ENCODE assay signal across 15 cellular contexts in genomic region chr5:73654861-73655318, GRCh38. TPM values are rescaled to one million over a fixed set of nuclear protein-coding genes. Genes with fewer than 3 reads are reported as not detected.
A peak's percentile ranks its signal among the peaks of the same experiment; 100 is the strongest.
DNase-seq lines count a peak whose midpoint lies in the region; ATAC-seq and TF ChIP-seq lines count a peak whose summit lies in the region.
"Had no signal": no experiment of that assay in that cellular context is flagged by ENCODE, and none has a peak within 500 bp of the region (broad histone marks: within the 10 kb centered on the region; RNA-seq: fewer than 3 reads in every experiment).

No MANE protein-coding gene starts in this region.

- ATAC-seq in HG03378 (IDR thresholded peaks at IDR 0.05; ENCODE audit: unreplicated experiment) = no peak

- H3K27me3 Mint-ChIP-seq in activated T-helper 1 cell treated with anti-CD3 and anti-CD28 coated beads, Interleukin-12 subunit alpha, Interleukin-12 subunit beta, Interleukin-2, Interleukin-4 antibody, amounts not matched to agents 30 ng/mL and 10 ng/mL and 1 ng/mL, durations not matched to agents 14 hours and 24 hours and 36 hours (ENCODE audit: insufficient read depth) = no peaks in the 10 kb centered on the region

- TF ChIP-seq EP300 in stomach (IDR thresholded peaks at IDR 0.05) = no peak

- WGBS in stomach, 5 donors = 52 to 65% (median 65%) methylated on average over 2 of the region's 2 CpGs

- intact Hi-C loops in stomach (cut with DNase I; ENCODE audit: low total_unique reads) = no loop called here
- intact Hi-C loops in activated T-helper 1 cell treated with anti-CD3 and anti-CD28 coated beads, Interleukin-12 subunit alpha, Interleukin-12 subunit beta, Interleukin-2, Interleukin-4 antibody, amounts not matched to agents 30 ng/mL and 10 ng/mL and 1 ng/mL, durations not matched to agents 14 hours and 24 hours and 36 hours (cut with micrococcal nuclease) = no loop called here

- H3K4me3 Mint-ChIP-seq in activated T-helper 1 cell treated with anti-CD3 and anti-CD28 coated beads, Interleukin-12 subunit alpha, Interleukin-12 subunit beta, Interleukin-2, Interleukin-4 antibody, amounts not matched to agents 30 ng/mL and 10 ng/mL and 1 ng/mL, durations not matched to agents 14 hours and 24 hours and 36 hours = no peak overlapping the region
- H3K4me3 Mint-ChIP-seq: activated T-cell treated with anti-CD3 and anti-CD28 coated beads, Interleukin-2, amount 50 U/mL, for 72 hours; memory B cell had no signal

- H3K9me3 Mint-ChIP-seq in activated T-helper 1 cell treated with anti-CD3 and anti-CD28 coated beads, Interleukin-12 subunit alpha, Interleukin-12 subunit beta, Interleukin-2, Interleukin-4 antibody, amounts not matched to agents 30 ng/mL and 10 ng/mL and 1 ng/mL, durations not matched to agents 14 hours and 24 hours and 36 hours = no peaks in the 10 kb centered on the region
- H3K9me3 Mint-ChIP-seq: activated T-cell treated with anti-CD3 and anti-CD28 coated beads, Interleukin-2, amount 50 U/mL, for 72 hours; memory B cell had no signal

- in situ Hi-C loops in SK-MEL-5 (cut with HindIII; ENCODE audit: low pct_unique_long_range_greater_than_20kb, low sequenced_read_pairs) = no loop called here

- no peaks in the 10 kb centered on the region for H3K36me3 ChIP-seq in stomach
- H3K36me3 ChIP-seq: BLaER1, neutrophil had no signal

- H3K9me3 ChIP-seq in stomach = no peaks in the 10 kb centered on the region
- H3K9me3 ChIP-seq: BLaER1, neutrophil had no signal

- no peak for TF ChIP-seq POLR2A in stomach (IDR thresholded peaks at IDR 0.05)

- H3K4me1 Mint-ChIP-seq in activated T-helper 1 cell treated with anti-CD3 and anti-CD28 coated beads, Interleukin-12 subunit alpha, Interleukin-12 subunit beta, Interleukin-2, Interleukin-4 antibody, amounts not matched to agents 30 ng/mL and 10 ng/mL and 1 ng/mL, durations not matched to agents 14 hours and 24 hours and 36 hours (ENCODE audit: low read depth) = no peaks in the 10 kb centered on the region
- H3K4me1 Mint-ChIP-seq: memory B cell had no signal

- peak; percentile 50 for DNase-seq in HCEC 1CT
- DNase-seq in SK-MEL-5 (ENCODE audit: low read depth, low spot score) = peak; percentile 29
- DNase-seq in foreskin melanocyte = peak; percentile 85
- no peak for DNase-seq in stomach
- DNase-seq in activated T-helper 1 cell treated with anti-CD3 and anti-CD28 coated beads, Interleukin-12 subunit alpha, Interleukin-12 subunit beta, Interleukin-2, Interleukin-4 antibody, amounts not matched to agents 30 ng/mL and 10 ng/mL and 1 ng/mL, durations not matched to agents 14 hours and 24 hours and 36 hours (ENCODE audit: low spot score) = no peak
- no peak for DNase-seq in activated CD4-positive, alpha-beta T cell treated with anti-CD3 and anti-CD28 coated beads, Interleukin-2, amount 50 U/mL, for 4 hours
- DNase-seq: activated CD4-positive, alpha-beta T cell treated with anti-CD3 and anti-CD28 coated beads, Interleukin-2, amount 50 U/mL, for 48 hours; activated T-cell treated with anti-CD3 and anti-CD28 coated beads, Interleukin-2, amount 50 U/mL, for 72 hours; DMS79; NCI-H2029 treated with DMSO at 0.1 percent for 48 hours; SIG-M5 had no signal

- peaks cover 5 to 62% (median 34%) of the 10 kb centered on the region in 4 donors for H3K4me1 ChIP-seq in stomach
- H3K4me1 ChIP-seq: BLaER1 had no signal

- no peaks in the 10 kb centered on the region for H3K27me3 ChIP-seq in stomach
- H3K27me3 ChIP-seq: BLaER1, neutrophil had no signal

- H3K27ac Mint-ChIP-seq in activated T-helper 1 cell treated with anti-CD3 and anti-CD28 coated beads, Interleukin-12 subunit alpha, Interleukin-12 subunit beta, Interleukin-2, Interleukin-4 antibody, amounts not matched to agents 30 ng/mL and 10 ng/mL and 1 ng/mL, durations not matched to agents 14 hours and 24 hours and 36 hours = no peak overlapping the region
- H3K27ac Mint-ChIP-seq: activated T-cell treated with anti-CD3 and anti-CD28 coated beads, Interleukin-2, amount 50 U/mL, for 72 hours; memory B cell had no signal

- H3K4me3 ChIP-seq in stomach = no peak overlapping the region
- H3K4me3 ChIP-seq: BLaER1 had no signal

- no peaks in the 10 kb centered on the region for H3K36me3 Mint-ChIP-seq in activated T-helper 1 cell treated with anti-CD3 and anti-CD28 coated beads, Interleukin-12 subunit alpha, Interleukin-12 subunit beta, Interleukin-2, Interleukin-4 antibody, amounts not matched to agents 30 ng/mL and 10 ng/mL and 1 ng/mL, durations not matched to agents 14 hours and 24 hours and 36 hours (ENCODE audit: low read depth)
- H3K36me3 Mint-ChIP-seq: memory B cell had no signal

- H3K27ac ChIP-seq in stomach = peak overlapping the region in 3 of 5 donors; percentile 16 to 78 (median 69)
- H3K27ac ChIP-seq: BLaER1, neutrophil had no signal

- no peak for TF ChIP-seq CTCF in stomach (IDR thresholded peaks at IDR 0.05)

RNA-seq across cellular contexts. Expression of gene ARHGEF28, which starts 28.9 kb away (rescaled TPM):
- total RNA-seq in SK-MEL-5 (2014; rRNA removed; shearing (Covaris generic)) = 0.27 and 0.63 TPM in 2 replicates
- 0.11 and 0.19 TPM in 2 replicates for polyA plus RNA-seq in SK-MEL-5 (2015; cell fraction: cytosol; rRNA removed)
- polyA plus RNA-seq in SK-MEL-5 (2015; cell fraction: nucleus; rRNA removed) = 0.37 and 1.1 TPM in 2 replicates
- total RNA-seq in stomach = 100 to 1,000 TPM in 3 of 5 donors, 10 to 100 TPM in 2; 25.8 to 156 (median 111) TPM
- 10 to 100 TPM; 13.9 to 16.2 (median 13.9) TPM for polyA plus RNA-seq in stomach
- total RNA-seq in activated T-helper 1 cell treated with anti-CD3 and anti-CD28 coated beads, Interleukin-12 subunit alpha, Interleukin-12 subunit beta, Interleukin-2, Interleukin-4 antibody, amounts not matched to agents 30 ng/mL and 10 ng/mL and 1 ng/mL, durations not matched to agents 14 hours and 24 hours and 36 hours = 0.03 and 0.29 TPM in 2 replicates

Comparison
In these comparisons a context has a peak if more than half of its experiments do, and no peak if none do; other contexts are left out.
1. DNase-seq: peak in HCEC 1CT (single experiment), SK-MEL-5 (single experiment) and foreskin melanocyte (single experiment); none in stomach (single experiment), activated T-helper 1 cell treated with anti-CD3 and anti-CD28 coated beads, Interleukin-12 subunit alpha, Interleukin-12 subunit beta, Interleukin-2, Interleukin-4 antibody, amounts not matched to agents 30 ng/mL and 10 ng/mL and 1 ng/mL, durations not matched to agents 14 hours and 24 hours and 36 hours (single experiment) and activated CD4-positive, alpha-beta T cell treated with anti-CD3 and anti-CD28 coated beads, Interleukin-2, amount 50 U/mL, for 4 hours (0 of 2).
2. RNA of gene ARHGEF28, which starts 28.9 kb away (total RNA-seq): 25.8 to 156 TPM in stomach; 0.27 to 0.63 TPM in SK-MEL-5 and 0.03 to 0.29 TPM in activated T-helper 1 cell treated with anti-CD3 and anti-CD28 coated beads, Interleukin-12 subunit alpha, Interleukin-12 subunit beta, Interleukin-2, Interleukin-4 antibody, amounts not matched to agents 30 ng/mL and 10 ng/mL and 1 ng/mL, durations not matched to agents 14 hours and 24 hours and 36 hours; every median in the first group is over 10 times any median in the second.